ENCODE assay signal across 1 cellular context in genomic region chr1:171344473-171344820, GRCh38.
A peak's percentile ranks its signal among the peaks of the same experiment; 100 is the strongest.
TF ChIP-seq lines count a peak whose summit lies in the region.

No MANE protein-coding gene starts in this region.

TF ChIP-seq in HepG2, 621 proteins besides CTCF, POLR2A, EP300 and RAD21 (continued from another document and continues in another):
- TF ChIP-seq ZNF281 (CRISPR knock-in tag; IDR thresholded peaks at IDR 0.05; ENCODE audit: borderline replicate concordance) (no peak), HMG20B (CRISPR knock-in tag; conservative IDR thresholded peaks at IDR 0.05) (no peak), ZNF335 (CRISPR knock-in tag; IDR thresholded peaks at IDR 0.05) (no peak), SALL2 (CRISPR knock-in tag; IDR thresholded peaks at IDR 0.05) (no peak), POLR2AphosphoS5 (IDR thresholded peaks at IDR 0.05; ENCODE audit: low read depth, low read length) (no peak), ZBTB21 (CRISPR knock-in tag; IDR thresholded peaks at IDR 0.05) (no peak), MEF2D (CRISPR knock-in tag; IDR thresholded peaks at IDR 0.05) (no peak), ZNF207 (IDR thresholded peaks at IDR 0.05; ENCODE audit: borderline replicate concordance) (no peak), ZNF510 (CRISPR knock-in tag; IDR thresholded peaks at IDR 0.05; ENCODE audit: low read depth) (no peak), ZNF333 (CRISPR knock-in tag; IDR thresholded peaks at IDR 0.05; ENCODE audit: borderline replicate concordance) (no peak), ZNF260 (CRISPR knock-in tag; IDR thresholded peaks at IDR 0.05; ENCODE audit: borderline replicate concordance, low read depth) (no peak), ARID2 (CRISPR knock-in tag; IDR thresholded peaks at IDR 0.05; ENCODE audit: borderline replicate concordance) (no peak), ZNF234 (CRISPR knock-in tag; conservative IDR thresholded peaks at IDR 0.05) (no peak), ZNF572 (CRISPR knock-in tag; IDR thresholded peaks at IDR 0.05) (no peak), ZBTB34 (CRISPR knock-in tag; IDR thresholded peaks at IDR 0.05) (0 out of 2 replicates have a peak, but pooled peaks have one; percentile 30), ZNF33A (CRISPR knock-in tag; IDR thresholded peaks at IDR 0.05; ENCODE audit: borderline replicate concordance) (peak; percentile 48; the same call in 1 of the 2 replicates), SMAD1 (CRISPR knock-in tag; IDR thresholded peaks at IDR 0.05; ENCODE audit: borderline replicate concordance, low read depth) (no peak), NCOA5 (CRISPR knock-in tag; IDR thresholded peaks at IDR 0.05) (no peak), ZNF883 (CRISPR knock-in tag; IDR thresholded peaks at IDR 0.05; ENCODE audit: not compliant biosample characterization) (no peak), ZNF850 (CRISPR knock-in tag; conservative IDR thresholded peaks at IDR 0.05) (no peak), LBX2 (CRISPR knock-in tag; IDR thresholded peaks at IDR 0.05; ENCODE audit: borderline replicate concordance) (no peak), SMC3 (IDR thresholded peaks at IDR 0.05; ENCODE audit: low read length) (peak; percentile 10; the same call in 1 of the 2 replicates), ZNF383 (CRISPR knock-in tag; IDR thresholded peaks at IDR 0.05; ENCODE audit: borderline replicate concordance) (no peak), ZNF276 (CRISPR knock-in tag; IDR thresholded peaks at IDR 0.05; ENCODE audit: low read depth) (no peak), CAMTA2 (CRISPR knock-in tag; IDR thresholded peaks at IDR 0.05; ENCODE audit: borderline replicate concordance) (no peak), SNRNP70 (IDR thresholded peaks at IDR 0.05; ENCODE audit: low read depth, low read length) (no peak), NFKBIZ (CRISPR knock-in tag; IDR thresholded peaks at IDR 0.05) (no peak), PRDM15 (CRISPR knock-in tag; IDR thresholded peaks at IDR 0.05) (no peak), SAP130 (CRISPR knock-in tag; IDR thresholded peaks at IDR 0.05; ENCODE audit: low read depth) (no peak), ZBTB8A (CRISPR knock-in tag; IDR thresholded peaks at IDR 0.05; ENCODE audit: borderline replicate concordance, low read depth) (no peak), ZNF747 (CRISPR knock-in tag; IDR thresholded peaks at IDR 0.05; ENCODE audit: borderline replicate concordance) (no peak), HOXA7 (CRISPR knock-in tag; IDR thresholded peaks at IDR 0.05) (no peak), PHF21A (CRISPR knock-in tag; IDR thresholded peaks at IDR 0.05) (no peak), ZBTB20 (CRISPR knock-in tag; IDR thresholded peaks at IDR 0.05; ENCODE audit: borderline replicate concordance, low read depth) (no peak), ZIK1 (CRISPR knock-in tag; IDR thresholded peaks at IDR 0.05; ENCODE audit: borderline replicate concordance, low read depth) (no peak), PCBP1 (IDR thresholded peaks at IDR 0.05; ENCODE audit: borderline replicate concordance, low read depth, low read length) (no peak), HNRNPK (IDR thresholded peaks at IDR 0.05; ENCODE audit: low read depth, low read length, poor library complexity, severe bottlenecking) (no peak), SRSF1 (optimal IDR thresholded peaks at IDR 0.05; ENCODE audit: low read depth, low read length) (no peak), ZNF777 (CRISPR knock-in tag; IDR thresholded peaks at IDR 0.05) (no peak), CCDC6 (CRISPR knock-in tag; IDR thresholded peaks at IDR 0.05) (no peak), ZNF781 (CRISPR knock-in tag; IDR thresholded peaks at IDR 0.05; ENCODE audit: borderline replicate concordance, not compliant biosample characterization) (no peak), ZNF468 (CRISPR knock-in tag; IDR thresholded peaks at IDR 0.05) (no peak), MED8 (CRISPR knock-in tag; IDR thresholded peaks at IDR 0.05; ENCODE audit: insufficient replicate concordance) (no peak), MAFK (conservative IDR thresholded peaks at IDR 0.05 in 1 of 2, IDR thresholded peaks at IDR 0.05 in 1 of 2; ENCODE audit: low read length in 2 of 2) (no peak), ZFP36 (IDR thresholded peaks at IDR 0.05; ENCODE audit: borderline replicate concordance, low read depth, low read length, partially characterized antibody) (no peak), DPF2 (CRISPR knock-in tag; IDR thresholded peaks at IDR 0.05; ENCODE audit: borderline replicate concordance, low read depth) (no peak), GABPA (IDR thresholded peaks at IDR 0.05; ENCODE audit: low read depth, low read length) (no peak), GABPA (CRISPR knock-in tag; IDR thresholded peaks at IDR 0.05; ENCODE audit: low read depth) (no peak), ZUFSP (CRISPR knock-in tag; IDR thresholded peaks at IDR 0.05; ENCODE audit: borderline replicate concordance) (no peak), HOXA3 (CRISPR knock-in tag; IDR thresholded peaks at IDR 0.05) (no peak), ZNF552 (CRISPR knock-in tag; IDR thresholded peaks at IDR 0.05; ENCODE audit: borderline replicate concordance) (no peak), U2AF2 (IDR thresholded peaks at IDR 0.05; ENCODE audit: low read depth, low read length) (no peak), TSC22D2 (CRISPR knock-in tag; IDR thresholded peaks at IDR 0.05; ENCODE audit: borderline replicate concordance) (no peak), AKAP8 (CRISPR knock-in tag; IDR thresholded peaks at IDR 0.05) (no peak), TRIM24 (CRISPR knock-in tag; IDR thresholded peaks at IDR 0.05) (peak; percentile 89), HNF1B (CRISPR knock-in tag; IDR thresholded peaks at IDR 0.05) (no peak), ZNF7 (CRISPR knock-in tag; IDR thresholded peaks at IDR 0.05) (no peak), ZNF12 (CRISPR knock-in tag; IDR thresholded peaks at IDR 0.05) (peak; percentile 97), ZNF644 (CRISPR knock-in tag; IDR thresholded peaks at IDR 0.05; ENCODE audit: low read depth) (peak; percentile 90; the same call in 1 of the 2 replicates), FOXK2 (IDR thresholded peaks at IDR 0.05) (no peak), E2F2 (CRISPR knock-in tag; IDR thresholded peaks at IDR 0.05; ENCODE audit: borderline replicate concordance) (no peak), TCF12 (IDR thresholded peaks at IDR 0.05) (no peak), TCF12 (CRISPR knock-in tag; IDR thresholded peaks at IDR 0.05) (no peak), BCL6 (CRISPR knock-in tag; IDR thresholded peaks at IDR 0.05) (0 out of 2 replicates have a peak, but pooled peaks have one; percentile 27)
